Comparison of ENCODE assay signal across 2 cellular contexts in the genomic region with DNA sequence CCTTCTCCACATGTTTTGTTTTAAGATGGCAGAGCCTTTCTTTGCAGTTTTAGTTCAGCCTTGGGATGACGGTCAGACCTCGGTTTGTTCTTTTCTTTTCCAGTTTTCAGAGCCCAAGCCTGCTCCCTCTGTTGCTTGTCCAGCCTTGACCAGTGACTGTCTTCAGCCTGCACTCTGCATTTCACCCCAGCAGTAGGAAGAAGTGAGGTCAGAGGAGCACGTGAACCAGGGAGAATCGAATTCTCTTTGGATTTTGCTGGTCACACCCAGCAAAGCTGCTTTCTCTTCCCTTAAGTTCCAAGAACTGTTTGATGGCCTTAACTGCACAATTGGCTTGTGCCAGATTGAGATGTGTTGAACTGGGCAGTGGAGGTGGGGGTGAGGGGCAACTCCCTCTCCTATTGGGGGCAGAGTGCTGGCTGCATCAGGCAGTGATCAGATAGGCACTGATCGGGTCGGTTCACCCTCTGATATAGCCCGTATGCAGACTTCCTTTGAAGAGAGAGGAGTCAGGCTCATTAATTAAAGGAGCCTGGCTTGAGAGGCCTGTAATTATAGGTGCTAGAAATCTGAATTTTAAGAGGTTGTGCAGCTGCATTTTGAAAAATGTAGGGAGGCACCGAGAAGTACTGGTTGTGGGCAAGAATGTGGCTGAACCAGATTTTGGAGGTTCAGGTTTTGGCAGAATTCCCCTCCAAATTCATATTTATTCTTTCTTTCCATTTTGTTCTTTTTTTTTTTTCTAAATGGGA.
TF ChIP-seq lines count a peak whose summit lies in the region.

No MANE protein-coding gene starts in this region.

TF ChIP-seq in IMR-90, 13 proteins besides CTCF, POLR2A, EP300 and RAD21:
- TF ChIP-seq, protein P1, sequence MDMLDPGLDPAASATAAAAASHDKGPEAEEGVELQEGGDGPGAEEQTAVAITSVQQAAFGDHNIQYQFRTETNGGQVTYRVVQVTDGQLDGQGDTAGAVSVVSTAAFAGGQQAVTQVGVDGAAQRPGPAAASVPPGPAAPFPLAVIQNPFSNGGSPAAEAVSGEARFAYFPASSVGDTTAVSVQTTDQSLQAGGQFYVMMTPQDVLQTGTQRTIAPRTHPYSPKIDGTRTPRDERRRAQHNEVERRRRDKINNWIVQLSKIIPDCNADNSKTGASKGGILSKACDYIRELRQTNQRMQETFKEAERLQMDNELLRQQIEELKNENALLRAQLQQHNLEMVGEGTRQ (IDR thresholded peaks at IDR 0.05; ENCODE audit: low read depth, low read length): no peak
- TF ChIP-seq, protein P2, sequence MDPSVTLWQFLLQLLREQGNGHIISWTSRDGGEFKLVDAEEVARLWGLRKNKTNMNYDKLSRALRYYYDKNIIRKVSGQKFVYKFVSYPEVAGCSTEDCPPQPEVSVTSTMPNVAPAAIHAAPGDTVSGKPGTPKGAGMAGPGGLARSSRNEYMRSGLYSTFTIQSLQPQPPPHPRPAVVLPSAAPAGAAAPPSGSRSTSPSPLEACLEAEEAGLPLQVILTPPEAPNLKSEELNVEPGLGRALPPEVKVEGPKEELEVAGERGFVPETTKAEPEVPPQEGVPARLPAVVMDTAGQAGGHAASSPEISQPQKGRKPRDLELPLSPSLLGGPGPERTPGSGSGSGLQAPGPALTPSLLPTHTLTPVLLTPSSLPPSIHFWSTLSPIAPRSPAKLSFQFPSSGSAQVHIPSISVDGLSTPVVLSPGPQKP (IDR thresholded peaks at IDR 0.05; ENCODE audit: borderline replicate concordance, low read depth, low read length): no peak
- TF ChIP-seq BHLHE40 (IDR thresholded peaks at IDR 0.05; ENCODE audit: low read depth, low read length) (no peak), FOS (IDR thresholded peaks at IDR 0.05; ENCODE audit: low read depth, low read length) (no peak), MXI1 (IDR thresholded peaks at IDR 0.05; ENCODE audit: borderline replicate concordance, low read depth, low read length) (no peak), CEBPB (IDR thresholded peaks at IDR 0.05; ENCODE audit: low read depth, low read length) (no peak), SMC3 (IDR thresholded peaks at IDR 0.05; ENCODE audit: low read depth, low read length) (no peak), MAZ (IDR thresholded peaks at IDR 0.05; ENCODE audit: borderline replicate concordance, low read depth, low read length) (no peak), CHD1 (IDR thresholded peaks at IDR 0.05; ENCODE audit: low read depth, low read length) (no peak), RCOR1 (IDR thresholded peaks at IDR 0.05; ENCODE audit: insufficient replicate concordance, low read length) (no peak), RFX5 (IDR thresholded peaks at IDR 0.05; ENCODE audit: low read depth, low read length) (no peak), MAFK (IDR thresholded peaks at IDR 0.05; ENCODE audit: low read depth, low read length) (no peak), NFE2L2 (IDR thresholded peaks at IDR 0.05; ENCODE audit: low read depth, low read length) (no peak)
TF ChIP-seq in IMR-90: peak in this region for 0.

TF ChIP-seq in WTC11, 78 proteins besides CTCF, POLR2A, EP300 and RAD21:
- TF ChIP-seq, protein P3, sequence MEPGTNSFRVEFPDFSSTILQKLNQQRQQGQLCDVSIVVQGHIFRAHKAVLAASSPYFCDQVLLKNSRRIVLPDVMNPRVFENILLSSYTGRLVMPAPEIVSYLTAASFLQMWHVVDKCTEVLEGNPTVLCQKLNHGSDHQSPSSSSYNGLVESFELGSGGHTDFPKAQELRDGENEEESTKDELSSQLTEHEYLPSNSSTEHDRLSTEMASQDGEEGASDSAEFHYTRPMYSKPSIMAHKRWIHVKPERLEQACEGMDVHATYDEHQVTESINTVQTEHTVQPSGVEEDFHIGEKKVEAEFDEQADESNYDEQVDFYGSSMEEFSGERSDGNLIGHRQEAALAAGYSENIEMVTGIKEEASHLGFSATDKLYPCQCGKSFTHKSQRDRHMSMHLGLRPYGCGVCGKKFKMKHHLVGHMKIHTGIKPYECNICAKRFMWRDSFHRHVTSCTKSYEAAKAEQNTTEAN (CRISPR knock-in tag; IDR thresholded peaks at IDR 0.05): no peak
- TF ChIP-seq JUN (CRISPR knock-in tag; IDR thresholded peaks at IDR 0.05) (no peak), CBFB (CRISPR knock-in tag; IDR thresholded peaks at IDR 0.05; ENCODE audit: low read depth) (no peak), NFYB (CRISPR knock-in tag; conservative IDR thresholded peaks at IDR 0.05; ENCODE audit: low read depth) (no peak)
- TF ChIP-seq, protein P4, sequence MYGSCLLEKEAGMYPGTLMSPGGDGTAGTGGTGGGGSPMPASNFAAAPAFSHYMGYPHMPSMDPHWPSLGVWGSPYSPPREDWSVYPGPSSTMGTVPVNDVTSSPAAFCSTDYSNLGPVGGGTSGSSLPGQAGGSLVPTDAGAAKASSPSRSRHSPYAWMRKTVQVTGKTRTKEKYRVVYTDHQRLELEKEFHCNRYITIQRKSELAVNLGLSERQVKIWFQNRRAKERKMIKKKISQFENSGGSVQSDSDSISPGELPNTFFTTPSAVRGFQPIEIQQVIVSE (CRISPR knock-in tag; IDR thresholded peaks at IDR 0.05; ENCODE audit: borderline replicate concordance): no peak
